8 cellular contexts compared by ENCODE assay signal in genomic region chr16:62543516-62543915, GRCh38.
"Had no signal": no experiment of that assay in that cellular context is flagged by ENCODE, and none has a peak within 500 bp of the region (broad histone marks: within the 10 kb centered on the region; RNA-seq: fewer than 3 reads in every experiment).

No MANE protein-coding gene starts in this region.

- H3K4me3 ChIP-seq: GM23248 had no signal

- DNase-seq: GM23248, GOT3, H9, HCEC 1CT, KBM-7 had no signal

- FAIRE-seq: H54, HTR-8/SVneo had no signal

- H3K4me2 ChIP-seq: KMS-11 had no signal

- H3K9ac ChIP-seq: GM23248, KMS-11 had no signal

- H3K27ac ChIP-seq: GM23248, KMS-11 had no signal

- H2AFZ ChIP-seq: GM23248 had no signal
